Comparison of ENCODE assay signal across 8 cellular contexts in genomic region chr11:107457205-107457557, GRCh38. TPM values are rescaled to one million over a fixed set of nuclear protein-coding genes. Genes with fewer than 3 reads are reported as not detected.
DNase-seq lines count a peak whose midpoint lies in the region; ATAC-seq lines count a peak whose summit lies in the region.

No MANE protein-coding gene starts in this region.

- no peaks in the 10 kb centered on the region for H3K4me1 ChIP-seq in SJSA1 (replicated peaks)

- no peaks in the 10 kb centered on the region for H3K9me3 Mint-ChIP-seq in effector memory CD8-positive, alpha-beta T cell

- peak overlapping the region; percentile 93 to 94 for H3K27ac Mint-ChIP-seq in effector memory CD8-positive, alpha-beta T cell

- H3K36me3 ChIP-seq in SJSA1: no peaks in the 10 kb centered on the region

- H3K27me3 ChIP-seq in SJSA1 (replicated peaks): no peaks in the 10 kb centered on the region

- H3K4me3 Mint-ChIP-seq in effector memory CD8-positive, alpha-beta T cell: peak overlapping the region; percentile 85 to 87

- no peaks in the 10 kb centered on the region for H3K9me3 ChIP-seq in SJSA1 (replicated peaks)

- peak; percentile 14 for DNase-seq in AG08395 (ENCODE audit: low spot score)
- peak in 1 of 2 experiments; percentile 0 for DNase-seq in SJSA1 (ENCODE audit: low read depth in 1 of 2, low spot score in 2 of 2)
- DNase-seq in effector memory CD8-positive, alpha-beta T cell: peak in 1 of 3 experiments; percentile 12
- peak; percentile 5 for DNase-seq in myocyte (ENCODE audit: low read depth)
- no peak for DNase-seq in retina
- no peak for DNase-seq in NCI-H2196 treated with DMSO at 0.1 percent for 48 hours (lab: John Stamatoyannopoulos, UW; ENCODE audit: unreplicated experiment)

- H3K4me1 Mint-ChIP-seq in effector memory CD8-positive, alpha-beta T cell (ENCODE audit: low read depth in 2 of 2): peaks cover 18 to 29% of the 10 kb centered on the region in 2 donors

- peaks cover 2 to 12% of the 10 kb centered on the region in 2 donors for H3K27me3 Mint-ChIP-seq in effector memory CD8-positive, alpha-beta T cell

- H3K4me3 ChIP-seq in SJSA1: peak overlapping the region; percentile 52

- peaks cover 32% of the 10 kb centered on the region for H3K36me3 Mint-ChIP-seq in effector memory CD8-positive, alpha-beta T cell (ENCODE audit: insufficient read depth)

- peak overlapping the region; percentile 31; the same call in 1 of the 2 replicates for H3K27ac ChIP-seq in SJSA1

- ATAC-seq in GM18520 (IDR thresholded peaks at IDR 0.05; ENCODE audit: unreplicated experiment) (peak; percentile 20), HG03039 (IDR thresholded peaks at IDR 0.05; ENCODE audit: unreplicated experiment) (peak; percentile 26)
- ATAC-seq in effector memory CD8-positive, alpha-beta T cell (replicated peaks): peak; percentile 25

RNA-seq across cellular contexts. Expression of gene CWF19L2, which starts 0.4 kb away (rescaled TPM):
- 5.6 and 6.6 TPM in 2 replicates for total RNA-seq in SJSA1 (2014; rRNA removed; shearing (Covaris generic))
- 11.3 and 11.6 TPM in 2 replicates for total RNA-seq in myocyte
- polyA plus RNA-seq in myocyte (2012): 2.7 TPM

Comparison
In these comparisons a context has a peak if more than half of its experiments do, and no peak if none do; other contexts are left out.
1. DNase-seq: peak in AG08395 (single experiment) and myocyte (single experiment); none in retina (single experiment) and NCI-H2196 treated with DMSO at 0.1 percent for 48 hours (single experiment).
2. Peak in every context shown above with its lines, with median percentiles within 50 percentile points of each other: ATAC-seq.